ENCODE assay signal across 18 cellular contexts in the genomic region with DNA sequence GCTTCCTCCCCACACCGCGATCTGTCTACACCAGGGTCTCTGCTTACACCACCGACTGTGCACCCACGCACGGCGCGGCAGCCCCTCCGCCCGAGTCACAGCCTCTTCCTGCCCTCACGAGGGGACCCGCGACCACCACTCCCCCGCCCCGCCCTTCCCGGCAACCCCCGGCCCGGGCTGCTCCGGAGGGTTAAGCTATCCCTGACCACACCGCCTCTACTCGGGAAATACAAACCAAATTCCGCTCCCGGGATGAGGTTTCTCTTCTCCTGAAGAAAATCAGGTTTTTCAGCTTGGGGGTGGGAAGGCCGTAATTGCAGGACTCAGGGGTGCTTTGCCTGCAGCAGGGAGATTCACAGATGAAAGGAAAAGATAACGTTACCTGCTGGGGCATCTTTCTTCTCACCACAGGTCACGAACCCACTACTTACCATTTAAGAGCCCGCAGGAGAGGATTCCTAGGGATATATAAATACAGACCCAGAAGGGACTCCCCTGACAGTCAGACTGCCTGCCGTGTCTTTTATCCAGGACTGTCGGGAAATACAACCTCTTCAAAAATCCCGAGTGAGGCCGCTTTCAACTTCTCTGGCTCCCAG.
A peak's percentile ranks its signal among the peaks of the same experiment; 100 is the strongest.
DNase-seq lines count a peak whose midpoint lies in the region; ATAC-seq and TF ChIP-seq lines count a peak whose summit lies in the region.
"Had no signal": no experiment of that assay in that cellular context is flagged by ENCODE, and none has a peak within 500 bp of the region (broad histone marks: within the 10 kb centered on the region; RNA-seq: fewer than 3 reads in every experiment).

No MANE protein-coding gene starts in this region.

- H3K9ac ChIP-seq in H9 (ENCODE audit: extremely low read depth, insufficient read length, low read length) (no peak overlapping the region), trophoblast cell (ENCODE audit: low read length) (no peak overlapping the region)

- peak overlapping the region; percentile 28 for H3K18ac ChIP-seq in H9 (ENCODE audit: insufficient read length, low read depth, low read length)
- H3K18ac ChIP-seq in trophoblast cell (ENCODE audit: low read length), result peak overlapping the region; percentile 63

- H4K8ac ChIP-seq in H9 (replicated peaks; ENCODE audit: insufficient read length, low read depth, low read length), result no peak overlapping the region
- H4K8ac ChIP-seq in trophoblast cell (ENCODE audit: low read depth, low read length), result peak overlapping the region; percentile 63

- H2BK5ac ChIP-seq in H9 (ENCODE audit: insufficient read length, low read length) (no peak overlapping the region), trophoblast cell (ENCODE audit: low read depth, low read length, poor library complexity) (no peak overlapping the region)

- H2BK12ac ChIP-seq in H9 (ENCODE audit: insufficient read length, low read depth, low read length) (no peak overlapping the region), trophoblast cell (ENCODE audit: low read length) (peak overlapping the region; percentile 67)

- H3K23me2 ChIP-seq in H9 (ENCODE audit: insufficient read length, low read depth, low read length, poor library complexity, severe bottlenecking), result no peaks in the 10 kb centered on the region

- peak; percentile 41 for ATAC-seq in WTC11
- ATAC-seq in HG03460 (IDR thresholded peaks at IDR 0.05; ENCODE audit: unreplicated experiment), result no peak
- ATAC-seq: activated naive CD4-positive, alpha-beta T cell treated with anti-CD3 and anti-CD28 coated beads, Interleukin-2, amount 50 U/mL, for 72 hours; activated T-cell treated with anti-CD3 and anti-CD28 coated beads, Interleukin-2, amount 50 U/mL, for 4 hours; heart left ventricle had no signal

- peaks cover 9% of the 10 kb centered on the region; the same call in 1 of the 2 replicates for H3K4me1 ChIP-seq in H9 (ENCODE audit: insufficient read depth, low read length)
- peaks cover 5 to 17% of the 10 kb centered on the region in 2 experiments for H3K4me1 ChIP-seq in trophoblast cell (ENCODE audit: control insufficient read depth in 1 of 2, insufficient read depth in 2 of 2, low read length in 2 of 2)
- H3K4me1 ChIP-seq: heart left ventricle had no signal

- WGBS in H9 (ENCODE audit: extremely low coverage, insufficient read length, low lambda C conversion rate), result no CpG with 5 or more reads among the region's 30 CpGs
- WGBS in trophoblast cell (ENCODE audit: extremely low coverage, insufficient coverage, insufficient read length), result no CpG with 5 or more reads among the region's 30 CpGs

- H3K9me3 Mint-ChIP-seq in H9 (peaks cover 0 to 2% of the 10 kb centered on the region in 2 experiments; a peak in 1 of 5 replicates), WTC11 (0 out of 2 replicates have a peak, but pooled peaks cover 8% of the 10 kb centered on the region)
- H3K9me3 Mint-ChIP-seq: activated CD4-positive, alpha-beta memory T cell treated with anti-CD3 and anti-CD28 coated beads, Interleukin-2, amount 10 ng/mL, durations not matched to agents 7 days and 5 days; activated naive CD4-positive, alpha-beta T cell treated with anti-CD3 and anti-CD28 coated beads, Interleukin-2, amount 50 U/mL, for 72 hours; activated T-cell treated with anti-CD3 and anti-CD28 coated beads, Interleukin-2, amount 50 U/mL, for 4 hours had no signal

- H4K91ac ChIP-seq in H9 (ENCODE audit: insufficient read length, low read depth, low read length) (no peak overlapping the region), trophoblast cell (ENCODE audit: low read depth, low read length) (peak overlapping the region; percentile 8)

- no peaks in the 10 kb centered on the region for H4K20me1 ChIP-seq in H9 (ENCODE audit: control insufficient read depth, insufficient read depth, insufficient read length)

- TF ChIP-seq CTCF in H9 (conservative IDR thresholded peaks at IDR 0.05) (no peak), WTC11 (IDR thresholded peaks at IDR 0.05) (no peak)

- DNase-seq in H9, result peak; percentile 55
- peak; percentile 35 for DNase-seq in WTC11 (ENCODE audit: low spot score)
- DNase-seq in trophoblast cell, result peak; percentile 4 to 8
- no peak for DNase-seq in NCI-H2171 treated with DMSO at 0.1 percent for 48 hours (lab: John Stamatoyannopoulos, UW)
- no peak for DNase-seq in effector CD8-positive, alpha-beta T cell (lab: John Stamatoyannopoulos, UW)
- DNase-seq in activated CD4-positive, CD25-positive, alpha-beta regulatory T cell (lab: John Stamatoyannopoulos, UW), result no peak
- DNase-seq: activated CD4-positive, alpha-beta memory T cell treated with anti-CD3 and anti-CD28 coated beads, Interleukin-2, amount 10 ng/mL, durations not matched to agents 7 days and 5 days; activated T-cell treated with anti-CD3 and anti-CD28 coated beads, Interleukin-2, amount 50 U/mL, for 4 hours; dermis blood vessel endothelial cell; esophagus squamous epithelium; heart left ventricle; KBM-7; left cardiac atrium; NCI-H2081 treated with DMSO at 0.1 percent for 48 hours; stimulated activated CD4-positive, alpha-beta T cell treated with anti-CD3 and anti-CD28 coated beads, Interleukin-4, amount 100 ng/mL, for 24 hours had no signal

- CTCF ChIA-PET in WTC11 (lab: Charles Lee), result interaction anchor here (1.6 kb wide), 1 partner anchor 62 kb away, joined by 3 read pairs; no protein-coding TSS in a partner anchor

- H3K36me3 Mint-ChIP-seq in H9 (ENCODE audit: insufficient read depth in 1 of 3, low read depth in 3 of 3) (peaks cover 0 to 4% (median 0%) of the 10 kb centered on the region in 3 experiments; a peak in 3 of 7 replicates), WTC11 (peaks cover 16% of the 10 kb centered on the region)
- H3K36me3 Mint-ChIP-seq: activated naive CD4-positive, alpha-beta T cell treated with anti-CD3 and anti-CD28 coated beads, Interleukin-2, amount 50 U/mL, for 72 hours had no signal

- H3K27ac Mint-ChIP-seq in H9 (0 out of 7 replicates have a peak overlapping the region, but pooled peaks of 1 of the 3 experiments have one; percentile 40), WTC11 (no peak overlapping the region)
- H3K27ac Mint-ChIP-seq: activated CD4-positive, alpha-beta memory T cell treated with anti-CD3 and anti-CD28 coated beads, Interleukin-2, amount 10 ng/mL, durations not matched to agents 7 days and 5 days; activated naive CD4-positive, alpha-beta T cell treated with anti-CD3 and anti-CD28 coated beads, Interleukin-2, amount 50 U/mL, for 72 hours had no signal

- H3K79me1 ChIP-seq in H9 (ENCODE audit: insufficient read depth, low read depth, low read length, poor library complexity, severe bottlenecking) (no peaks in the 10 kb centered on the region), trophoblast cell (ENCODE audit: low read length) (peaks cover 3% of the 10 kb centered on the region)

- H3K4me1 Mint-ChIP-seq in H9 (peaks cover 28 to 37% of the 10 kb centered on the region in 2 experiments), WTC11 (peaks cover 72% of the 10 kb centered on the region)

- no peak overlapping the region for H3K56ac ChIP-seq in H9 (ENCODE audit: insufficient read length, low read depth, low read length)

- H3K27me3 ChIP-seq in H9 (ENCODE audit: insufficient read depth, low read length) (peaks cover 22% of the 10 kb centered on the region; the same call in 1 of the 2 replicates), trophoblast cell (ENCODE audit: insufficient read depth, low read length) (peaks cover 2% of the 10 kb centered on the region)

- no peaks in the 10 kb centered on the region for H3K9me3 ChIP-seq in H9 (ENCODE audit: control insufficient read depth, low read depth, low read length)
- no peaks in the 10 kb centered on the region for H3K9me3 ChIP-seq in iPS-18c (ENCODE audit: control insufficient read depth, insufficient read depth, low read length)
- no peaks in the 10 kb centered on the region for H3K9me3 ChIP-seq in trophoblast cell (ENCODE audit: insufficient read depth, low read depth, low read length)
- H3K9me3 ChIP-seq: esophagus squamous epithelium, heart left ventricle had no signal

- H3K23ac ChIP-seq in H9 (ENCODE audit: insufficient read length, low read depth, low read length), result no peak overlapping the region
- no peak overlapping the region for H3K23ac ChIP-seq in trophoblast cell (ENCODE audit: low read length)

- H4K5ac ChIP-seq in H9 (ENCODE audit: insufficient read length, low read depth, low read length), result no peak overlapping the region

- no peaks in the 10 kb centered on the region for H3K79me2 ChIP-seq in H9 (ENCODE audit: insufficient read depth, low read length)
- H3K79me2 ChIP-seq in trophoblast cell (ENCODE audit: control insufficient read depth, insufficient read depth, low read length, poor library complexity), result peaks cover 3% of the 10 kb centered on the region

- POLR2A ChIA-PET in WTC11 (lab: Charles Lee), result interaction anchor here (0.6 to 0.7 kb wide), 2 partner anchors 32 to 708 kb away, joined by 3 to 11 read pairs; no protein-coding TSS in a partner anchor

- H2BK15ac ChIP-seq in H9 (ENCODE audit: low read depth, low read length), result no peak overlapping the region

- H3K4me3 Mint-ChIP-seq in H9 (peak overlapping the region; percentile 36 to 72; a peak in 4 of 5 replicates), WTC11 (peak overlapping the region; percentile 52)
- H3K4me3 Mint-ChIP-seq: activated CD4-positive, alpha-beta memory T cell treated with anti-CD3 and anti-CD28 coated beads, Interleukin-2, amount 10 ng/mL, durations not matched to agents 7 days and 5 days; activated T-cell treated with anti-CD3 and anti-CD28 coated beads, Interleukin-2, amount 50 U/mL, for 4 hours had no signal

- peak overlapping the region; percentile 59 for H4K12ac ChIP-seq in trophoblast cell (ENCODE audit: low read depth, low read length)

- no peak overlapping the region for H2AFZ ChIP-seq in H9 (ENCODE audit: low read length)
- H2AFZ ChIP-seq in trophoblast cell (ENCODE audit: insufficient read depth, low read length, poor library complexity), result peak overlapping the region; percentile 86

- H3K14ac ChIP-seq in H9 (ENCODE audit: insufficient read depth, low read length) (peak overlapping the region; percentile 73), trophoblast cell (ENCODE audit: low read length) (peak overlapping the region; percentile 39)

- no peak overlapping the region for H2BK120ac ChIP-seq in H9 (ENCODE audit: low read depth, low read length, poor library complexity, severe bottlenecking)
- peak overlapping the region; percentile 52 for H2BK120ac ChIP-seq in trophoblast cell (ENCODE audit: insufficient read depth, low read length, poor library complexity)

- H3K27ac ChIP-seq in H9 (ENCODE audit: insufficient read length, low read depth, low read length) (no peak overlapping the region), trophoblast cell (ENCODE audit: low read depth, low read length) (peak overlapping the region; percentile 61)
- H3K27ac ChIP-seq: heart left ventricle had no signal

- H2AK5ac ChIP-seq in H9 (ENCODE audit: insufficient read length, low read length) (no peak overlapping the region), trophoblast cell (ENCODE audit: low read length) (no peak overlapping the region)

- H3K4me2 ChIP-seq in H9 (ENCODE audit: insufficient read depth, insufficient read length, low read length), result peak overlapping the region; percentile 66
- peak overlapping the region; percentile 61 for H3K4me2 ChIP-seq in trophoblast cell (ENCODE audit: low read length)

- H3K27me3 Mint-ChIP-seq in H9 (ENCODE audit: low read depth) (peaks cover 100% of the 10 kb centered on the region), WTC11 (ENCODE audit: low read depth) (peaks cover 14% of the 10 kb centered on the region)

- H3K4me3 ChIP-seq in iPS-18c (ENCODE audit: insufficient read depth, low read depth, low read length) (peak overlapping the region; percentile 29; the same call in 1 of the 2 replicates), trophoblast cell (ENCODE audit: low read depth, low read length) (peak overlapping the region; percentile 50)
- H3K4me3 ChIP-seq: esophagus squamous epithelium, heart left ventricle had no signal

- H2BK20ac ChIP-seq in H9 (ENCODE audit: low read depth, low read length, poor library complexity, severe bottlenecking), result no peak overlapping the region

- H3K36me3 ChIP-seq in trophoblast cell (ENCODE audit: control insufficient read depth in 1 of 2, insufficient read depth in 2 of 2, low read length in 2 of 2), result no peaks in the 10 kb centered on the region
- H3K36me3 ChIP-seq: esophagus squamous epithelium, heart left ventricle had no signal

- no peak overlapping the region for H3K4ac ChIP-seq in H9 (ENCODE audit: low read depth, low read length)
- H3K4ac ChIP-seq in trophoblast cell (ENCODE audit: low read depth, low read length), result peak overlapping the region; percentile 15

- no peak overlapping the region for H3T11ph ChIP-seq in H9 (ENCODE audit: low read length)

Comparison
In these comparisons a context has a peak if more than half of its experiments do, and no peak if none do; other contexts are left out.
1. DNase-seq: peak in H9 (single experiment), WTC11 (single experiment) and trophoblast cell (2 of 2); none in NCI-H2171 treated with DMSO at 0.1 percent for 48 hours (single experiment), effector CD8-positive, alpha-beta T cell (single experiment) and activated CD4-positive, CD25-positive, alpha-beta regulatory T cell (0 of 4).